ENCODE assay signal across 8 cellular contexts in the genomic region with DNA sequence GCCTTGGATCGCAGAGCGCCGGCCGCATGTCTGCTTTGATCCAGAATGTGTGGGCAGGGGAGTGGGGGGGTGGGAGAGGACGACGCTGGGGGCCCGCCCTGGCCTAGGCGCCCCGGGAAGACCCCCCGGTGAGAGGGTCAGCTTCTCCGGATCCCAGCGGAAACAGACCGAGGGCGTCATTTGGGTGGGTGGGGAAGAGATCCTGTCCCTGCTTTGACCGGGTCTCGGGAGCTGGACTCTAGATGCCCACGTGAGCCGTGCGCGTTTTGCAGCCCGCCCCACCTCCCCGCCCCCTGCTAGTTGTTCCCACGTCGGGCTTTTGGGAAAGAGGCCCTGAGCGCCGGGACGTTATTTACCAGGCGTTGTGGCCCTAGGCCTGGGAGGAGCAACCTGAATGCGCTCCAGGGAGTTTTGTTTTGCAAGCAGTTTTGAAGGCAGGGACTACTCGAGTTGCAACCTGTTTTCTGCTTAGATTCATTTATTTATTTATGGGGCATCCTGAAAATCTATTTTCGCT. TPM values are rescaled to one million over a fixed set of nuclear protein-coding genes. Genes with fewer than 3 reads are reported as not detected.
DNase-seq lines count a peak whose midpoint lies in the region; ATAC-seq, FAIRE-seq and TF ChIP-seq lines count a peak whose summit lies in the region.

No MANE protein-coding gene starts in this region.

- peak overlapping the region; percentile 98 for H3K27ac ChIP-seq in suprapubic skin

- WGBS in suprapubic skin = 3% methylated on average over 18 of the region's 31 CpGs

- H3K9me3 ChIP-seq in suprapubic skin = no peaks in the 10 kb centered on the region

- peaks cover 20% of the 10 kb centered on the region for H3K36me3 ChIP-seq in bronchial epithelial cell (ENCODE audit: control insufficient read depth, insufficient read depth, low read length)
- no peaks in the 10 kb centered on the region for H3K36me3 ChIP-seq in suprapubic skin

- no peak for ATAC-seq in HG02981 (IDR thresholded peaks at IDR 0.05; ENCODE audit: unreplicated experiment)

- no peak for FAIRE-seq in bronchial epithelial cell (lab: Jason Lieb, UNC)

- no peak for TF ChIP-seq POLR2A in suprapubic skin (IDR thresholded peaks at IDR 0.05)

- H3K4me3 ChIP-seq in bronchial epithelial cell (ENCODE audit: low read depth, low read length) (peak overlapping the region; percentile 98), suprapubic skin (peak overlapping the region; percentile 70)

- TF ChIP-seq EP300 in suprapubic skin (IDR thresholded peaks at IDR 0.05) = no peak

- DNase-seq in COLO668 (lab: John Stamatoyannopoulos, UW; ENCODE audit: unreplicated experiment) (peak; percentile 74), LoVo (ENCODE audit: low spot score) (peak; percentile 83), bronchial epithelial cell (ENCODE audit: low read depth) (peak; percentile 67), kidney glomerular epithelial cell (lab: John Stamatoyannopoulos, UW) (peak; percentile 44), suprapubic skin (ENCODE audit: low spot score in 2 of 2) (peak; percentile 83 to 85), NAMALWA (ENCODE audit: low spot score) (no peak)
- no peak for DNase-seq in activated CD4-positive, alpha-beta T cell treated with anti-CD3 and anti-CD28 coated beads for 48 hours

- H3K27me3 ChIP-seq in bronchial epithelial cell (ENCODE audit: control insufficient read depth, insufficient read depth, low read length) = no peaks in the 10 kb centered on the region
- H3K27me3 ChIP-seq in suprapubic skin = peaks cover 46% of the 10 kb centered on the region

- TF ChIP-seq CTCF in bronchial epithelial cell (IDR thresholded peaks at IDR 0.05; ENCODE audit: insufficient read depth, low read length, severe bottlenecking) (no peak), suprapubic skin (IDR thresholded peaks at IDR 0.05) (no peak)

- H3K4me1 ChIP-seq in suprapubic skin = peaks cover 34% of the 10 kb centered on the region

RNA-seq across cellular contexts. Expression of gene DSP, which starts 1.5 kb away (rescaled TPM):
- total RNA-seq in bronchial epithelial cell (394 and 699 TPM in 2 replicates), suprapubic skin (1,000 to 10,000 TPM; 1,704 to 2,508 (median 2,195) TPM)

RNA-seq across cellular contexts. Expression of gene SNRNP48, which starts 47.1 kb away (rescaled TPM):
- total RNA-seq in bronchial epithelial cell = 10.0 and 12.8 TPM in 2 replicates
- total RNA-seq in suprapubic skin = 10 to 100 TPM in 2 of 4 donors, 1 to 10 TPM in 2; 7.9 to 12.4 (median 9.7) TPM

Comparison
In these comparisons a context has a peak if more than half of its experiments do, and no peak if none do; other contexts are left out.
1. DNase-seq: peak in COLO668 (single experiment), LoVo (single experiment), bronchial epithelial cell (single experiment), kidney glomerular epithelial cell (single experiment) and suprapubic skin (2 of 2); none in NAMALWA (single experiment) and activated CD4-positive, alpha-beta T cell treated with anti-CD3 and anti-CD28 coated beads for 48 hours (single experiment).